ENCODE assay signal across 8 cellular contexts in the genomic region with DNA sequence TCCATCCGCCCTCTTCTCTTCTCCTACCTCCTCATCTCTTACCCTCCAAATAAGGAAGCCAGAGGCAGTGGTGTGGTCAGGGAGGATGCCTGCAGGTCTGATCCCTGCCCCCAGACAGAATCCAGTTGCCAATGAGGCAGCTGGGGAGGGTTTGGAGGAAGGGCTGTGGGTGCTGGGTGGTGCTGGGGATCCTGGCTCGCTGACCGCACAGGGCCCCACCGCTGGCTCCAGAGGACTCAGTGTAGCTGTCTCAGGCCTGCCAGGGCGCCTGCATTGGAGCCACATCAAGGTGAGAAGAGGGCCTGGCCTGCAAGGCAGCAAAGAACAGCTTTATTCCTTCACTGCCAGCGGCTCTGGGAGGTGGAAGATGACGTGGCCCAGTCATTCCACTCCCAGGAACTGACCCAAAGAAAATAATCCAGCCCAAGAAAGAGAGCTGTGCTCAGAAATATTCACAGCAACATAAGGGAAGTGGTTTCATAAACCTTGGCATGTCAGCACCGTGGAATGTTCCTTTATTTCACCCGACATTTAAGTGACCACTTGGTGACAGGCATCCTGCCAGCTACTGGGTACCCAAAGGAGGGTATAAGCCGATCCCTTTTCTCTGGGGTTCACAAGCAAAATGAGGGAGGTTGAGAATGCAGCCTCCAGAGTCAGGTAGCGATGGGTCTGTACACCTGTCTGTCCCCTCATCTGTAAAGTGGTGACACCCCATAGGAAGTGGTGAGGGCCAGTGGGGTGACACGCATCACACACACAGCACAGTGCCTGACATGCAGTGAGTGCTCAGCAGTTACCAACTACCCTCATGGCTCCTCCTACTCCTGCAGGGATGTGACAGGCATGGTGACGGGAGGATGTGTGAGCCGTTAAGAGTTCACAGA.
DNase-seq lines count a peak whose midpoint lies in the region; TF ChIP-seq lines count a peak whose summit lies in the region.

No MANE protein-coding gene starts in this region.

- no peaks in the 10 kb centered on the region for H3K9me3 ChIP-seq in right atrium auricular region
- H3K9me3 ChIP-seq in suprapubic skin = no peaks in the 10 kb centered on the region

- peaks cover 8% of the 10 kb centered on the region for H3K27me3 Mint-ChIP-seq in activated CD4-positive, alpha-beta memory T cell treated with anti-CD3 and anti-CD28 coated beads, Interleukin-2, amount 10 ng/mL, durations not matched to agents 7 days and 5 days

- peak overlapping the region; percentile 66 to 76 for H3K27ac ChIP-seq in right atrium auricular region
- peak overlapping the region; percentile 23 for H3K27ac ChIP-seq in suprapubic skin

- CTCF ChIA-PET in activated CD4-positive, alpha-beta memory T cell treated with anti-CD3 and anti-CD28 coated beads, Interleukin-2, amount 10 ng/mL, durations not matched to agents 7 days and 5 days (lab: Charles Lee) = interaction anchor here (1.3 kb wide), 1 partner anchor 161 kb away, joined by 4 read pairs; the partner anchor contains the start of gene RRBP1

- TF ChIP-seq CTCF in right atrium auricular region (IDR thresholded peaks at IDR 0.05) (no peak), suprapubic skin (IDR thresholded peaks at IDR 0.05) (no peak)

- peaks cover 62% of the 10 kb centered on the region for H3K4me1 Mint-ChIP-seq in activated CD4-positive, alpha-beta memory T cell treated with anti-CD3 and anti-CD28 coated beads, Interleukin-2, amount 10 ng/mL, durations not matched to agents 7 days and 5 days

- H3K36me3 ChIP-seq in right atrium auricular region (no peaks in the 10 kb centered on the region), suprapubic skin (no peaks in the 10 kb centered on the region)

- DNase-seq in AG08395 (ENCODE audit: low spot score) (peak; percentile 92), GOT3 (lab: John Stamatoyannopoulos, UW) (peak; percentile 80), right atrium auricular region (ENCODE audit: low spot score) (peak; percentile 75), suprapubic skin (ENCODE audit: low spot score in 2 of 2) (no peak), NCI-H345 treated with DMSO at 0.1 percent for 48 hours (lab: John Stamatoyannopoulos, UW; ENCODE audit: unreplicated experiment) (no peak), globus pallidus (ENCODE audit: low spot score) (no peak)
- DNase-seq in activated CD4-positive, alpha-beta memory T cell treated with anti-CD3 and anti-CD28 coated beads, Interleukin-2, amount 10 ng/mL, durations not matched to agents 7 days and 5 days = peak; percentile 79
- DNase-seq in effector CD8-positive, alpha-beta T cell (lab: John Stamatoyannopoulos, UW) = no peak

- H3K9me3 Mint-ChIP-seq in activated CD4-positive, alpha-beta memory T cell treated with anti-CD3 and anti-CD28 coated beads, Interleukin-2, amount 10 ng/mL, durations not matched to agents 7 days and 5 days = no peaks in the 10 kb centered on the region

- TF ChIP-seq EP300 in suprapubic skin (IDR thresholded peaks at IDR 0.05) = no peak

- H3K27ac Mint-ChIP-seq in activated CD4-positive, alpha-beta memory T cell treated with anti-CD3 and anti-CD28 coated beads, Interleukin-2, amount 10 ng/mL, durations not matched to agents 7 days and 5 days = peak overlapping the region; percentile 66

- POLR2A ChIA-PET in activated CD4-positive, alpha-beta memory T cell treated with anti-CD3 and anti-CD28 coated beads, Interleukin-2, amount 10 ng/mL, durations not matched to agents 7 days and 5 days (lab: Charles Lee) = interaction anchor here (0.7 to 6.4 kb wide), 10 partner anchors 14 to 329 kb away, joined by 3 to 33 read pairs (median 3); partner anchors contain the start of genes BFSP1 and RRBP1

- 68% methylated on average over 14 of the region's 14 CpGs for WGBS in suprapubic skin

- no peak overlapping the region for H3K4me3 Mint-ChIP-seq in activated CD4-positive, alpha-beta memory T cell treated with anti-CD3 and anti-CD28 coated beads, Interleukin-2, amount 10 ng/mL, durations not matched to agents 7 days and 5 days

- H3K27me3 ChIP-seq in right atrium auricular region (no peaks in the 10 kb centered on the region), suprapubic skin (no peaks in the 10 kb centered on the region)

- TF ChIP-seq POLR2A in suprapubic skin (IDR thresholded peaks at IDR 0.05) = no peak

- H3K4me3 ChIP-seq in right atrium auricular region (no peak overlapping the region), suprapubic skin (no peak overlapping the region)

- peaks cover 0 to 25% of the 10 kb centered on the region in 2 donors for H3K4me1 ChIP-seq in right atrium auricular region
- H3K4me1 ChIP-seq in suprapubic skin = peaks cover 35% of the 10 kb centered on the region

- H3K36me3 Mint-ChIP-seq in activated CD4-positive, alpha-beta memory T cell treated with anti-CD3 and anti-CD28 coated beads, Interleukin-2, amount 10 ng/mL, durations not matched to agents 7 days and 5 days (ENCODE audit: low read depth) = no peaks in the 10 kb centered on the region

Comparison
In these comparisons a context has a peak if more than half of its experiments do, and no peak if none do; other contexts are left out.
1. DNase-seq: peak in AG08395 (single experiment), GOT3 (single experiment), activated CD4-positive, alpha-beta memory T cell treated with anti-CD3 and anti-CD28 coated beads, Interleukin-2, amount 10 ng/mL, durations not matched to agents 7 days and 5 days (single experiment) and right atrium auricular region (single experiment); none in suprapubic skin (0 of 2), effector CD8-positive, alpha-beta T cell (single experiment), NCI-H345 treated with DMSO at 0.1 percent for 48 hours (single experiment) and globus pallidus (single experiment).